ENCODE assay signal across 1 cellular context in genomic region chr3:123012652-123013051, GRCh38.
TF ChIP-seq lines count a peak whose summit lies in the region.

No MANE protein-coding gene starts in this region.

TF ChIP-seq in HepG2, 621 proteins besides CTCF, POLR2A, EP300 and RAD21:
- TF ChIP-seq DMAP1 (CRISPR knock-in tag; IDR thresholded peaks at IDR 0.05) = no peak
- TF ChIP-seq ATF7 (IDR thresholded peaks at IDR 0.05) = peak; percentile 91
- TF ChIP-seq ATF7 (CRISPR knock-in tag; IDR thresholded peaks at IDR 0.05) = no peak
TF ChIP-seq in HepG2: peak in this region for 1.
